1 cellular context compared by ENCODE assay signal in the genomic region with DNA sequence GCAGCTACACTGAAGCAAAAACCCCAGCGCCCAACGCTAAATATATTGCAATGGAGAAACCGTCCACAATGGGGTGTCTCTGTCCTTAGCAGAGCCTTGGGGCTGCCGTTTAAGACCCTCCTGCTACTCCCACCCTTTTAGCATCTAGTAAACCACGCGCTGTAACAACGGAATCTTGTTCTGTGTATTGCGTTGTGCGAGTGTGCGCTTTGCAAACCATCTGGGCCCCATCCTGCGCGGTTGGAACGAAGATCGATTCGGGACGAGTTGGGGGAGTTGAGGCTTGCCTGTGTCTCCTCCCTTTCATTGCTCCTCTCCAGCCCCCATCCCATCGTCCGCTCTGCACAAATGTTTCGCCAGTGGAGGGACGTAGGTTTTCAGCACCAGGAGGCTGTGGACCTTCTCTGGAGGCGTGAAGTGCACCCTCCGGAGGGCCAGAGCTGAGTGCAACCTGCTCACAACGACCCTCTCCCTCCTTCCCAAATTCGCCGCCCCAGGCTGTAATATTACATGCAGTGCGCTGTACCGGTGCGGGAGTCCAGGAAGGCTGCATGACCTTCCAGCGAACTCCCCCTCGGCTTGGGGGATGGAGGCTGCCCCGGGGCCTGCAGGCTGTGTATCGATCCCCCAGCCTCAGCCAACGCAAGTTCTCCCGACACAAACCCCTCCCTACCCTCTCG.
TF ChIP-seq lines count a peak whose summit lies in the region.

No MANE protein-coding gene starts in this region.

TF ChIP-seq in HepG2, 621 proteins besides CTCF, POLR2A, EP300 and RAD21 (continued from another document and continues in another):
- TF ChIP-seq, protein P1, sequence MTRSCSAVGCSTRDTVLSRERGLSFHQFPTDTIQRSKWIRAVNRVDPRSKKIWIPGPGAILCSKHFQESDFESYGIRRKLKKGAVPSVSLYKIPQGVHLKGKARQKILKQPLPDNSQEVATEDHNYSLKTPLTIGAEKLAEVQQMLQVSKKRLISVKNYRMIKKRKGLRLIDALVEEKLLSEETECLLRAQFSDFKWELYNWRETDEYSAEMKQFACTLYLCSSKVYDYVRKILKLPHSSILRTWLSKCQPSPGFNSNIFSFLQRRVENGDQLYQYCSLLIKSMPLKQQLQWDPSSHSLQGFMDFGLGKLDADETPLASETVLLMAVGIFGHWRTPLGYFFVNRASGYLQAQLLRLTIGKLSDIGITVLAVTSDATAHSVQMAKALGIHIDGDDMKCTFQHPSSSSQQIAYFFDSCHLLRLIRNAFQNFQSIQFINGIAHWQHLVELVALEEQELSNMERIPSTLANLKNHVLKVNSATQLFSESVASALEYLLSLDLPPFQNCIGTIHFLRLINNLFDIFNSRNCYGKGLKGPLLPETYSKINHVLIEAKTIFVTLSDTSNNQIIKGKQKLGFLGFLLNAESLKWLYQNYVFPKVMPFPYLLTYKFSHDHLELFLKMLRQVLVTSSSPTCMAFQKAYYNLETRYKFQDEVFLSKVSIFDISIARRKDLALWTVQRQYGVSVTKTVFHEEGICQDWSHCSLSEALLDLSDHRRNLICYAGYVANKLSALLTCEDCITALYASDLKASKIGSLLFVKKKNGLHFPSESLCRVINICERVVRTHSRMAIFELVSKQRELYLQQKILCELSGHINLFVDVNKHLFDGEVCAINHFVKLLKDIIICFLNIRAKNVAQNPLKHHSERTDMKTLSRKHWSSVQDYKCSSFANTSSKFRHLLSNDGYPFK (CRISPR knock-in tag; IDR thresholded peaks at IDR 0.05; ENCODE audit: borderline replicate concordance): no peak; the same call in 1 of the 2 replicates
- TF ChIP-seq NCOA1 (CRISPR knock-in tag; IDR thresholded peaks at IDR 0.05) (peak; percentile 65; the same call in 1 of the 2 replicates), NR3C1 (CRISPR knock-in tag; IDR thresholded peaks at IDR 0.05) (no peak), CREM (IDR thresholded peaks at IDR 0.05) (no peak; the same call in 1 of the 2 replicates), CREM (CRISPR knock-in tag; IDR thresholded peaks at IDR 0.05) (no peak), BRCA1 (CRISPR knock-in tag; IDR thresholded peaks at IDR 0.05) (no peak), NCOA5 (CRISPR knock-in tag; IDR thresholded peaks at IDR 0.05) (no peak), CHD4 (IDR thresholded peaks at IDR 0.05; ENCODE audit: borderline replicate concordance, low read length) (no peak), ZNF382 (CRISPR knock-in tag; IDR thresholded peaks at IDR 0.05; ENCODE audit: borderline replicate concordance) (no peak), HNF4A (CRISPR knock-in tag; IDR thresholded peaks at IDR 0.05) (no peak; the same call in 1 of the 2 replicates), ZFP36L2 (CRISPR knock-in tag; IDR thresholded peaks at IDR 0.05) (no peak), RFX1 (IDR thresholded peaks at IDR 0.05) (no peak), ZNF468 (CRISPR knock-in tag; IDR thresholded peaks at IDR 0.05) (no peak), HES4 (CRISPR knock-in tag; IDR thresholded peaks at IDR 0.05; ENCODE audit: borderline replicate concordance) (no peak), GPN1 (CRISPR knock-in tag; IDR thresholded peaks at IDR 0.05; ENCODE audit: borderline replicate concordance) (no peak), CC2D1A (CRISPR knock-in tag; IDR thresholded peaks at IDR 0.05) (no peak), RFX5 (IDR thresholded peaks at IDR 0.05; ENCODE audit: low read depth, low read length) (no peak), NR2F2 (IDR thresholded peaks at IDR 0.05; ENCODE audit: borderline replicate concordance, low read depth) (no peak), ELF3 (CRISPR knock-in tag; IDR thresholded peaks at IDR 0.05) (no peak), ATM (IDR thresholded peaks at IDR 0.05; ENCODE audit: borderline replicate concordance) (no peak), CEBPG (CRISPR knock-in tag; IDR thresholded peaks at IDR 0.05) (no peak), ZNF768 (CRISPR knock-in tag; IDR thresholded peaks at IDR 0.05) (no peak; the same call in 1 of the 2 replicates), ZNF205 (CRISPR knock-in tag; IDR thresholded peaks at IDR 0.05) (no peak), ZNF605 (CRISPR knock-in tag; IDR thresholded peaks at IDR 0.05) (peak; percentile 69; the same call in 1 of the 2 replicates), FOXA1 (IDR thresholded peaks at IDR 0.05) (no peak), FOXA1 (CRISPR knock-in tag; IDR thresholded peaks at IDR 0.05) (no peak), ZC3H13 (CRISPR knock-in tag; IDR thresholded peaks at IDR 0.05) (no peak), STAT5B (CRISPR knock-in tag; IDR thresholded peaks at IDR 0.05) (no peak), ZNF143 (CRISPR knock-in tag; IDR thresholded peaks at IDR 0.05) (no peak), ZFP90 (CRISPR knock-in tag; IDR thresholded peaks at IDR 0.05; ENCODE audit: borderline replicate concordance) (no peak), HNRNPH1 (optimal IDR thresholded peaks at IDR 0.05; ENCODE audit: low read depth, low read length) (no peak), ZSCAN30 (CRISPR knock-in tag; IDR thresholded peaks at IDR 0.05) (no peak), ZNF672 (CRISPR knock-in tag; IDR thresholded peaks at IDR 0.05) (no peak), THAP11 (CRISPR knock-in tag; IDR thresholded peaks at IDR 0.05) (peak; percentile 31; the same call in 1 of the 2 replicates), FOXJ3 (CRISPR knock-in tag; IDR thresholded peaks at IDR 0.05; ENCODE audit: borderline replicate concordance) (no peak), ZMYM3 (CRISPR knock-in tag; IDR thresholded peaks at IDR 0.05) (no peak; the same call in 1 of the 2 replicates), TOPORS (CRISPR knock-in tag; IDR thresholded peaks at IDR 0.05) (0 out of 2 replicates have a peak, but pooled peaks have one; percentile 1), TEAD2 (CRISPR knock-in tag; IDR thresholded peaks at IDR 0.05) (no peak), PITX1 (CRISPR knock-in tag; IDR thresholded peaks at IDR 0.05) (no peak), IKZF4 (CRISPR knock-in tag; IDR thresholded peaks at IDR 0.05; ENCODE audit: borderline replicate concordance, low read depth, not compliant biosample characterization) (no peak)
- TF ChIP-seq, protein P2, sequence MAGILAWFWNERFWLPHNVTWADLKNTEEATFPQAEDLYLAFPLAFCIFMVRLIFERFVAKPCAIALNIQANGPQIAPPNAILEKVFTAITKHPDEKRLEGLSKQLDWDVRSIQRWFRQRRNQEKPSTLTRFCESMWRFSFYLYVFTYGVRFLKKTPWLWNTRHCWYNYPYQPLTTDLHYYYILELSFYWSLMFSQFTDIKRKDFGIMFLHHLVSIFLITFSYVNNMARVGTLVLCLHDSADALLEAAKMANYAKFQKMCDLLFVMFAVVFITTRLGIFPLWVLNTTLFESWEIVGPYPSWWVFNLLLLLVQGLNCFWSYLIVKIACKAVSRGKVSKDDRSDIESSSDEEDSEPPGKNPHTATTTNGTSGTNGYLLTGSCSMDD (CRISPR knock-in tag; IDR thresholded peaks at IDR 0.05): no peak
- TF ChIP-seq, protein P3, sequence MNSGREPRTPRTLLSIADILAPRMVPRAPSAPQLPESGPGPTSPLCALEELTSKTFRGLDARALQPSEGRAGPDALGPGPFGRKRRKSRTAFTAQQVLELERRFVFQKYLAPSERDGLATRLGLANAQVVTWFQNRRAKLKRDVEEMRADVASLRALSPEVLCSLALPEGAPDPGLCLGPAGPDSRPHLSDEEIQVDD (CRISPR knock-in tag; IDR thresholded peaks at IDR 0.05; ENCODE audit: borderline replicate concordance): no peak
- TF ChIP-seq, protein P4, sequence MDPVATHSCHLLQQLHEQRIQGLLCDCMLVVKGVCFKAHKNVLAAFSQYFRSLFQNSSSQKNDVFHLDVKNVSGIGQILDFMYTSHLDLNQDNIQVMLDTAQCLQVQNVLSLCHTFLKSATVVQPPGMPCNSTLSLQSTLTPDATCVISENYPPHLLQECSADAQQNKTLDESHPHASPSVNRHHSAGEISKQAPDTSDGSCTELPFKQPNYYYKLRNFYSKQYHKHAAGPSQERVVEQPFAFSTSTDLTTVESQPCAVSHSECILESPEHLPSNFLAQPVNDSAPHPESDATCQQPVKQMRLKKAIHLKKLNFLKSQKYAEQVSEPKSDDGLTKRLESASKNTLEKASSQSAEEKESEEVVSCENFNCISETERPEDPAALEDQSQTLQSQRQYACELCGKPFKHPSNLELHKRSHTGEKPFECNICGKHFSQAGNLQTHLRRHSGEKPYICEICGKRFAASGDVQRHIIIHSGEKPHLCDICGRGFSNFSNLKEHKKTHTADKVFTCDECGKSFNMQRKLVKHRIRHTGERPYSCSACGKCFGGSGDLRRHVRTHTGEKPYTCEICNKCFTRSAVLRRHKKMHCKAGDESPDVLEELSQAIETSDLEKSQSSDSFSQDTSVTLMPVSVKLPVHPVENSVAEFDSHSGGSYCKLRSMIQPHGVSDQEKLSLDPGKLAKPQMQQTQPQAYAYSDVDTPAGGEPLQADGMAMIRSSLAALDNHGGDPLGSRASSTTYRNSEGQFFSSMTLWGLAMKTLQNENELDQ (CRISPR knock-in tag; IDR thresholded peaks at IDR 0.05; ENCODE audit: borderline replicate concordance): 0 out of 2 replicates have a peak, but pooled peaks have one; percentile 57
- TF ChIP-seq, protein P5, sequence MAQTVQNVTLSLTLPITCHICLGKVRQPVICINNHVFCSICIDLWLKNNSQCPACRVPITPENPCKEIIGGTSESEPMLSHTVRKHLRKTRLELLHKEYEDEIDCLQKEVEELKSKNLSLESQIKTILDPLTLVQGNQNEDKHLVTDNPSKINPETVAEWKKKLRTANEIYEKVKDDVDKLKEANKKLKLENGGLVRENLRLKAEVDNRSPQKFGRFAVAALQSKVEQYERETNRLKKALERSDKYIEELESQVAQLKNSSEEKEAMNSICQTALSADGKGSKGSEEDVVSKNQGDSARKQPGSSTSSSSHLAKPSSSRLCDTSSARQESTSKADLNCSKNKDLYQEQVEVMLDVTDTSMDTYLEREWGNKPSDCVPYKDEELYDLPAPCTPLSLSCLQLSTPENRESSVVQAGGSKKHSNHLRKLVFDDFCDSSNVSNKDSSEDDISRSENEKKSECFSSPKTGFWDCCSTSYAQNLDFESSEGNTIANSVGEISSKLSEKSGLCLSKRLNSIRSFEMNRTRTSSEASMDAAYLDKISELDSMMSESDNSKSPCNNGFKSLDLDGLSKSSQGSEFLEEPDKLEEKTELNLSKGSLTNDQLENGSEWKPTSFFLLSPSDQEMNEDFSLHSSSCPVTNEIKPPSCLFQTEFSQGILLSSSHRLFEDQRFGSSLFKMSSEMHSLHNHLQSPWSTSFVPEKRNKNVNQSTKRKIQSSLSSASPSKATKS (CRISPR knock-in tag; IDR thresholded peaks at IDR 0.05): no peak
- TF ChIP-seq, protein P6, sequence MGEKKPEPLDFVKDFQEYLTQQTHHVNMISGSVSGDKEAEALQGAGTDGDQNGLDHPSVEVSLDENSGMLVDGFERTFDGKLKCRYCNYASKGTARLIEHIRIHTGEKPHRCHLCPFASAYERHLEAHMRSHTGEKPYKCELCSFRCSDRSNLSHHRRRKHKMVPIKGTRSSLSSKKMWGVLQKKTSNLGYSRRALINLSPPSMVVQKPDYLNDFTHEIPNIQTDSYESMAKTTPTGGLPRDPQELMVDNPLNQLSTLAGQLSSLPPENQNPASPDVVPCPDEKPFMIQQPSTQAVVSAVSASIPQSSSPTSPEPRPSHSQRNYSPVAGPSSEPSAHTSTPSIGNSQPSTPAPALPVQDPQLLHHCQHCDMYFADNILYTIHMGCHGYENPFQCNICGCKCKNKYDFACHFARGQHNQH (CRISPR knock-in tag; IDR thresholded peaks at IDR 0.05): no peak
- TF ChIP-seq, protein P7, sequence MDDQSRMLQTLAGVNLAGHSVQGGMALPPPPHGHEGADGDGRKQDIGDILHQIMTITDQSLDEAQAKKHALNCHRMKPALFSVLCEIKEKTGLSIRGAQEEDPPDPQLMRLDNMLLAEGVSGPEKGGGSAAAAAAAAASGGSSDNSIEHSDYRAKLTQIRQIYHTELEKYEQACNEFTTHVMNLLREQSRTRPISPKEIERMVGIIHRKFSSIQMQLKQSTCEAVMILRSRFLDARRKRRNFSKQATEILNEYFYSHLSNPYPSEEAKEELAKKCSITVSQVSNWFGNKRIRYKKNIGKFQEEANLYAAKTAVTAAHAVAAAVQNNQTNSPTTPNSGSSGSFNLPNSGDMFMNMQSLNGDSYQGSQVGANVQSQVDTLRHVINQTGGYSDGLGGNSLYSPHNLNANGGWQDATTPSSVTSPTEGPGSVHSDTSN (CRISPR knock-in tag; IDR thresholded peaks at IDR 0.05; ENCODE audit: borderline replicate concordance): no peak
- TF ChIP-seq, protein P8, sequence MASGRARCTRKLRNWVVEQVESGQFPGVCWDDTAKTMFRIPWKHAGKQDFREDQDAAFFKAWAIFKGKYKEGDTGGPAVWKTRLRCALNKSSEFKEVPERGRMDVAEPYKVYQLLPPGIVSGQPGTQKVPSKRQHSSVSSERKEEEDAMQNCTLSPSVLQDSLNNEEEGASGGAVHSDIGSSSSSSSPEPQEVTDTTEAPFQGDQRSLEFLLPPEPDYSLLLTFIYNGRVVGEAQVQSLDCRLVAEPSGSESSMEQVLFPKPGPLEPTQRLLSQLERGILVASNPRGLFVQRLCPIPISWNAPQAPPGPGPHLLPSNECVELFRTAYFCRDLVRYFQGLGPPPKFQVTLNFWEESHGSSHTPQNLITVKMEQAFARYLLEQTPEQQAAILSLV (CRISPR knock-in tag; IDR thresholded peaks at IDR 0.05; ENCODE audit: borderline replicate concordance): peak; percentile 67; the same call in 1 of the 2 replicates
- TF ChIP-seq, protein P9, sequence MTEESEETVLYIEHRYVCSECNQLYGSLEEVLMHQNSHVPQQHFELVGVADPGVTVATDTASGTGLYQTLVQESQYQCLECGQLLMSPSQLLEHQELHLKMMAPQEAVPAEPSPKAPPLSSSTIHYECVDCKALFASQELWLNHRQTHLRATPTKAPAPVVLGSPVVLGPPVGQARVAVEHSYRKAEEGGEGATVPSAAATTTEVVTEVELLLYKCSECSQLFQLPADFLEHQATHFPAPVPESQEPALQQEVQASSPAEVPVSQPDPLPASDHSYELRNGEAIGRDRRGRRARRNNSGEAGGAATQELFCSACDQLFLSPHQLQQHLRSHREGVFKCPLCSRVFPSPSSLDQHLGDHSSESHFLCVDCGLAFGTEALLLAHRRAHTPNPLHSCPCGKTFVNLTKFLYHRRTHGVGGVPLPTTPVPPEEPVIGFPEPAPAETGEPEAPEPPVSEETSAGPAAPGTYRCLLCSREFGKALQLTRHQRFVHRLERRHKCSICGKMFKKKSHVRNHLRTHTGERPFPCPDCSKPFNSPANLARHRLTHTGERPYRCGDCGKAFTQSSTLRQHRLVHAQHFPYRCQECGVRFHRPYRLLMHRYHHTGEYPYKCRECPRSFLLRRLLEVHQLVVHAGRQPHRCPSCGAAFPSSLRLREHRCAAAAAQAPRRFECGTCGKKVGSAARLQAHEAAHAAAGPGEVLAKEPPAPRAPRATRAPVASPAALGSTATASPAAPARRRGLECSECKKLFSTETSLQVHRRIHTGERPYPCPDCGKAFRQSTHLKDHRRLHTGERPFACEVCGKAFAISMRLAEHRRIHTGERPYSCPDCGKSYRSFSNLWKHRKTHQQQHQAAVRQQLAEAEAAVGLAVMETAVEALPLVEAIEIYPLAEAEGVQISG (CRISPR knock-in tag; IDR thresholded peaks at IDR 0.05): 0 out of 2 replicates have a peak, but pooled peaks have one; percentile 5
